In the genomic region with DNA sequence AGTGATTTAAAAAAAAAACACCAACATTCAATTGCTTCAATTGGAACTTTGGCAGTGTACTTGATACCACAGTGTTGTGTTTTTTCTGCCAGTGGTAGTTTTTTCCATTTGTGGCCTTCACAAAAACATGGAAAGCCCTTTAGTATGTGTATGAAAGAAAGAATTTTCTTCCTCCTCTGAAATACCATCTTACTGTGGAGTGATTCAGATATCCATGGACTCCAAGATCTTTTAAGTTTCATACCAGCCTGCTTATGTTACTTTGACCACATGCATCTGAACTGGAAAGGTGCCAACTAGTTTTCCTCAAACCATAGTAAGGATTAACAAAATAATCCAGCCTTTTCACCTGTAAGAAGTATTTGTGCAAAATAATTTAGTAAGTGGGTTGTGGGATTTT, we compare ENCODE assay signal across 9 cellular contexts. TPM values are rescaled to one million over a fixed set of nuclear protein-coding genes. Genes with fewer than 3 reads are reported as not detected.
DNase-seq lines count a peak whose midpoint lies in the region; ATAC-seq and TF ChIP-seq lines count a peak whose summit lies in the region.
"Had no signal": no experiment of that assay in that cellular context is flagged by ENCODE, and none has a peak within 500 bp of the region (broad histone marks: within the 10 kb centered on the region; RNA-seq: fewer than 3 reads in every experiment).

No MANE protein-coding gene starts in this region.

- peaks cover 48% of the 10 kb centered on the region for H4K20me1 ChIP-seq in IMR-90 (ENCODE audit: insufficient read depth, low read length)

- no peak for TF ChIP-seq EP300 in transverse colon (IDR thresholded peaks at IDR 0.05; ENCODE audit: low read depth)

- DNase-seq in CD4-positive, CD25-positive, alpha-beta regulatory T cell: no peak
- DNase-seq in IMR-90 (peak; percentile 79), midbrain (lab: John Stamatoyannopoulos, UW) (peak; percentile 47), NCI-H510A treated with DMSO at 0.1 percent for 48 hours (lab: John Stamatoyannopoulos, UW) (no peak), transverse colon (no peak)
- DNase-seq: stimulated activated CD4-positive, alpha-beta T cell treated with anti-CD3 and anti-CD28 coated beads, Interleukin-1b, Interleukin-23, amount 100 ng/mL, for 48 hours had no signal

- peak overlapping the region; percentile 65 for H3K4me2 ChIP-seq in IMR-90 (ENCODE audit: low read depth, low read length)

- H3K9me3 Mint-ChIP-seq in CD4-positive, CD25-positive, alpha-beta regulatory T cell: no peaks in the 10 kb centered on the region
- peaks cover 0 to 3% (median 0%) of the 10 kb centered on the region in 5 experiments for H3K9me3 Mint-ChIP-seq in brain

- no peak for ATAC-seq in CD4-positive, CD25-positive, alpha-beta regulatory T cell (ENCODE audit: low read depth in 2 of 2)
- no peak for ATAC-seq in IMR-90 (ENCODE audit: low read depth)
- no peak for ATAC-seq in HG02852 (IDR thresholded peaks at IDR 0.05; ENCODE audit: unreplicated experiment)
- ATAC-seq in HG02642 (IDR thresholded peaks at IDR 0.05; ENCODE audit: poor library complexity, unreplicated experiment): no peak

- peaks cover 22 to 70% (median 60%) of the 10 kb centered on the region in 4 donors for H3K4me1 Mint-ChIP-seq in CD4-positive, CD25-positive, alpha-beta regulatory T cell
- H3K4me1 Mint-ChIP-seq in brain: peaks cover 69% of the 10 kb centered on the region

- intact Hi-C loops in IMR-90 (cut with micrococcal nuclease): loop anchor here (5.0 kb wide), 2 partner anchors 111 to 201 kb away; no protein-coding TSS in a partner anchor
- intact Hi-C loops in transverse colon (cut with DNase I; ENCODE audit: low total_unique reads): no loop called here

- H3K79me1 ChIP-seq in IMR-90 (ENCODE audit: low read depth in 1 of 2, low read length in 2 of 2): peaks cover 14 to 60% of the 10 kb centered on the region in 2 experiments; a peak in 3 of 4 replicates

- H2AFZ ChIP-seq in IMR-90 (replicated peaks; ENCODE audit: low read length, poor library complexity): no peak overlapping the region

- H3K27ac ChIP-seq in CD4-positive, CD25-positive, alpha-beta regulatory T cell (ENCODE audit: insufficient read depth, low read length, poor library complexity, severe bottlenecking): no peak overlapping the region
- no peak overlapping the region for H3K27ac ChIP-seq in IMR-90 (ENCODE audit: insufficient read depth, low read length)
- H3K27ac ChIP-seq in transverse colon: peak overlapping the region in 2 of 4 donors; percentile 21 to 98

- H3K27me3 ChIP-seq in CD4-positive, CD25-positive, alpha-beta regulatory T cell (ENCODE audit: control insufficient read depth, insufficient read depth, low read length): no peaks in the 10 kb centered on the region
- H3K27me3 ChIP-seq in IMR-90 (ENCODE audit: control insufficient read depth, insufficient read depth, low read length): no peaks in the 10 kb centered on the region
- no peaks in the 10 kb centered on the region for H3K27me3 ChIP-seq in transverse colon

- no peaks in the 10 kb centered on the region for H3K9me3 ChIP-seq in CD4-positive, CD25-positive, alpha-beta regulatory T cell (ENCODE audit: control insufficient read depth in 2 of 2, low read length in 2 of 2)
- H3K9me3 ChIP-seq in IMR-90 (ENCODE audit: control insufficient read depth, insufficient read depth, low read length) (no peaks in the 10 kb centered on the region), transverse colon (no peaks in the 10 kb centered on the region)

- H3K27me3 Mint-ChIP-seq in CD4-positive, CD25-positive, alpha-beta regulatory T cell: peaks cover 5% of the 10 kb centered on the region
- peaks cover 19% of the 10 kb centered on the region for H3K27me3 Mint-ChIP-seq in brain

- H3K4me3 Mint-ChIP-seq in CD4-positive, CD25-positive, alpha-beta regulatory T cell: peak overlapping the region; percentile 86 to 98 (median 90)
- peak overlapping the region; percentile 48 to 85 (median 74) for H3K4me3 Mint-ChIP-seq in brain

- no TSS peak for BruUV-seq in IMR-90 (replicated peaks; lab: Mats Ljungman, UMichigan)

- H4K8ac ChIP-seq in IMR-90 (ENCODE audit: low read depth in 2 of 2, low read length in 2 of 2): no peak overlapping the region

- H3K4me3 ChIP-seq in CD4-positive, CD25-positive, alpha-beta regulatory T cell (ENCODE audit: low read depth, low read length): peak overlapping the region; percentile 98
- no peak overlapping the region for H3K4me3 ChIP-seq in IMR-90 (ENCODE audit: insufficient read depth, low read depth, low read length)
- H3K4me3 ChIP-seq in transverse colon: peak overlapping the region in 2 of 4 donors; percentile 2 to 99

- H3K23ac ChIP-seq in IMR-90 (ENCODE audit: low read depth, low read length): no peak overlapping the region

- no peak overlapping the region for H3K18ac ChIP-seq in IMR-90 (ENCODE audit: low read depth, low read length)

- peaks cover 78% of the 10 kb centered on the region for H3K4me1 ChIP-seq in CD4-positive, CD25-positive, alpha-beta regulatory T cell (ENCODE audit: control insufficient read depth, insufficient read depth, low read length, poor library complexity, severe bottlenecking)
- H3K4me1 ChIP-seq in IMR-90 (ENCODE audit: control insufficient read depth, insufficient read depth, low read length): peaks cover 6% of the 10 kb centered on the region
- peaks cover 25 to 72% (median 67%) of the 10 kb centered on the region in 4 donors for H3K4me1 ChIP-seq in transverse colon

- TF ChIP-seq CTCF in IMR-90 (conservative IDR thresholded peaks at IDR 0.05; ENCODE audit: low read depth, low read length): no peak
- no peak for TF ChIP-seq CTCF in brain (conservative IDR thresholded peaks at IDR 0.05)
- TF ChIP-seq CTCF in transverse colon (IDR thresholded peaks at IDR 0.05): no peak

- no peak overlapping the region for H2AK9ac ChIP-seq in IMR-90 (replicated peaks; ENCODE audit: low read depth, low read length, poor library complexity)

- no peak overlapping the region for H3K56ac ChIP-seq in IMR-90 (ENCODE audit: extremely low read depth, insufficient read depth, low read length)

- no peak overlapping the region for H4K91ac ChIP-seq in IMR-90 (ENCODE audit: insufficient read depth, low read depth, low read length)

- no peak overlapping the region for H2BK5ac ChIP-seq in IMR-90 (ENCODE audit: low read depth, low read length, poor library complexity, severe bottlenecking)

- no peaks in the 10 kb centered on the region; the same call in 1 of the 2 replicates for H3K9me1 ChIP-seq in IMR-90 (ENCODE audit: insufficient read depth, low read length)

- no peaks in the 10 kb centered on the region for H3K36me3 ChIP-seq in CD4-positive, CD25-positive, alpha-beta regulatory T cell (ENCODE audit: control insufficient read depth, insufficient read depth, low read length)
- H3K36me3 ChIP-seq in IMR-90 (ENCODE audit: control insufficient read depth, insufficient read depth, low read length) (no peaks in the 10 kb centered on the region), transverse colon (no peaks in the 10 kb centered on the region)

- CTCF ChIA-PET in IMR-90 (lab: Yijun Ruan, JAX): no interaction called here

- no peak overlapping the region for H3K14ac ChIP-seq in IMR-90 (replicated peaks; ENCODE audit: low read depth, low read length)

- in situ Hi-C loops in IMR-90 (cut with MboI; ENCODE audit: low sequenced_read_pairs) (no loop called here), transverse colon (cut with MboI; ENCODE audit: low pct_ligation_motif_present in 1 of 4, low pct_unique_long_range_greater_than_20kb in 1 of 4, low sequenced_read_pairs in 3 of 4) (no loop called here)

- no peak overlapping the region for H2BK120ac ChIP-seq in IMR-90 (ENCODE audit: low read depth, low read length)

- TF ChIP-seq RAD21 in IMR-90 (IDR thresholded peaks at IDR 0.05; ENCODE audit: low read length): no peak

- no peak overlapping the region for H3K4ac ChIP-seq in IMR-90 (ENCODE audit: low read depth, low read length)

- H3K9ac ChIP-seq in IMR-90 (ENCODE audit: low read depth, low read length): no peak overlapping the region

- dilution Hi-C loops in IMR-90 (cut with HindIII; ENCODE audit: low sequenced_read_pairs, unreplicated experiment): no loop called here

- TF ChIP-seq POLR2A in IMR-90 (IDR thresholded peaks at IDR 0.05; ENCODE audit: low read depth, low read length) (no peak), transverse colon (IDR thresholded peaks at IDR 0.05) (no peak)

- H2AK5ac ChIP-seq in IMR-90 (ENCODE audit: low read depth, low read length): no peak overlapping the region

- H3K27ac Mint-ChIP-seq in CD4-positive, CD25-positive, alpha-beta regulatory T cell: no peak overlapping the region
- peak overlapping the region in 1 of 5 experiments; percentile 60 for H3K27ac Mint-ChIP-seq in brain

- H2BK15ac ChIP-seq in IMR-90 (ENCODE audit: low read depth, low read length): no peak overlapping the region

- H2BK20ac ChIP-seq in IMR-90 (ENCODE audit: low read depth, low read length): no peak overlapping the region

- POLR2A ChIA-PET in IMR-90 (lab: Charles Lee; ENCODE audit: unreplicated experiment): no interaction called here

- H4K5ac ChIP-seq in IMR-90 (ENCODE audit: low read depth, low read length): no peak overlapping the region

- peaks cover 7% of the 10 kb centered on the region for H3K36me3 Mint-ChIP-seq in CD4-positive, CD25-positive, alpha-beta regulatory T cell
- no peaks in the 10 kb centered on the region for H3K36me3 Mint-ChIP-seq in brain

TF ChIP-seq in IMR-90, 13 proteins besides CTCF, POLR2A, EP300 and RAD21 (continues in another document):
- no peak for TF ChIP-seq MAFK (IDR thresholded peaks at IDR 0.05; ENCODE audit: low read depth, low read length)
- no peak for TF ChIP-seq FOS (IDR thresholded peaks at IDR 0.05; ENCODE audit: low read depth, low read length)
- TF ChIP-seq MAZ (IDR thresholded peaks at IDR 0.05; ENCODE audit: borderline replicate concordance, low read depth, low read length): no peak
- no peak for TF ChIP-seq NFE2L2 (IDR thresholded peaks at IDR 0.05; ENCODE audit: low read depth, low read length)
- TF ChIP-seq RFX5 (IDR thresholded peaks at IDR 0.05; ENCODE audit: low read depth, low read length): no peak
- TF ChIP-seq BHLHE40 (IDR thresholded peaks at IDR 0.05; ENCODE audit: low read depth, low read length): no peak
- TF ChIP-seq SMC3 (IDR thresholded peaks at IDR 0.05; ENCODE audit: low read depth, low read length): no peak
- TF ChIP-seq CHD1 (IDR thresholded peaks at IDR 0.05; ENCODE audit: low read depth, low read length): no peak
- no peak for TF ChIP-seq CEBPB (IDR thresholded peaks at IDR 0.05; ENCODE audit: low read depth, low read length)
- no peak for TF ChIP-seq RCOR1 (IDR thresholded peaks at IDR 0.05; ENCODE audit: insufficient replicate concordance, low read length)
- TF ChIP-seq MXI1 (IDR thresholded peaks at IDR 0.05; ENCODE audit: borderline replicate concordance, low read depth, low read length): no peak

RNA-seq across cellular contexts. Expression of gene PPP2R5A, which starts 3.4 kb away (rescaled TPM):
- total RNA-seq in CD4-positive, CD25-positive, alpha-beta regulatory T cell: 64.6 TPM
- 10 to 100 TPM; 41.6 to 52.8 (median 46.2) TPM for polyA plus RNA-seq in CD4-positive, CD25-positive, alpha-beta regulatory T cell
- 8.4 and 15.3 TPM in 2 replicates for total RNA-seq in IMR-90 (2012; rRNA removed)
- 10.3 and 12.6 TPM in 2 replicates for polyA plus RNA-seq in IMR-90 (2012; rRNA removed)
- 4.8 and 4.9 TPM in 2 replicates for polyA plus RNA-seq in IMR-90 (2012; cell fraction: cytosol; rRNA removed)
- 3.6 and 11.5 TPM in 2 replicates for polyA plus RNA-seq in IMR-90 (2012; cell fraction: nucleus; rRNA removed; ENCODE audit: low replicate concordance)
- polyA plus RNA-seq in brain (ENCODE audit: insufficient read depth, low read depth, low replicate concordance): 13.5 TPM
- 10 to 100 TPM; 32.2 to 68.3 (median 51.8) TPM for total RNA-seq in transverse colon

Comparison
In these comparisons a context has a peak if more than half of its experiments do, and no peak if none do; other contexts are left out.
1. DNase-seq: peak in IMR-90 (single experiment) and midbrain (single experiment); none in CD4-positive, CD25-positive, alpha-beta regulatory T cell (0 of 3), NCI-H510A treated with DMSO at 0.1 percent for 48 hours (single experiment) and transverse colon (single experiment).